26 cellular contexts compared by ENCODE assay signal in the genomic region with DNA sequence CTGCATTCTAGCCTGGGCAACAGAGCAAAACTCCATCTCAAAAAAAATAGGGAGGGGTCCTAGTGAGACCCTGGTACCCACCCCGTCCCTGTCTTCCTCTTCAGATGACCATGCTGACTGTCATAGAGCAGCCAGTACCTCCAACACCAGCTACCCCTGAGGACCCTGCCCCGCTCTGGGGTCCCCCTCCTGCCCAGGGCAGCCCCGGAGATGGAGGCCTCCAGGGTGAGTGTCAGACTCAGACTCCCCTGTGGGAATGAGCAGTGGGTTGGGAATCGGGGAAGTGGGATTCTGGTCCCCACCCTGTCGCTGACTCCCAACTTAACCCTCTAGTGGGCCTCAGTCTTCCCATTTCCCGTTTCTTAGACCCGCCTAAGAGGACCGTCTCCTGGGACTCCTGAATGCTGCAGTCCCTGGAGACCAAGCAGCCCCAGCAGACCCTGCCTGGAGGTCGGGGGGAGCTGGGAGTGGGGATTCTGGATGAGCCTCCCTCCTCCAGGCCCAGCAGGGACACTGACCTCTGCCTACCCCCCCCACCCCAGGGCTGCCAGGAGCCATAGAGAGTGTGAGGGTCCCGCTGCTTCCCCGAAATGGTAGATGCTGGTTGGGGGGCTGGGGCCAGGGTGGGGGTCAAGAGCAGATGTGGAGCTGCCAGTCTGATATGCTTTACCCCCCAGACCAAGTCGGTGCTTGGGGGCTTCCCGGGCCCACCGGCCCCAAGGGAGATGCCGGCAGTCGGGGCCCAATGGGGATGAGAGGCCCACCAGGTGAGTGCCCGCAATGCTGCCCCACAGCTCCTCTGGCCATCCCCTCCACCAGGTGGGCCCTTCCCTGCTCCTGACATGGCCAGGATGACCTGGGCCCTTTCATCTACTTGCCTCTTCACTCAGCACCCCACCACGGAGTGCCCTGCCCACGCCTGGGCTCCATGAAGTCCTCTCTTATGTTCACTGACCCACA. TPM values are rescaled to one million over a fixed set of nuclear protein-coding genes. Genes with fewer than 3 reads are reported as not detected.
DNase-seq lines count a peak whose midpoint lies in the region; ATAC-seq, FAIRE-seq and TF ChIP-seq lines count a peak whose summit lies in the region.
"Had no signal": no experiment of that assay in that cellular context is flagged by ENCODE, and none has a peak within 500 bp of the region (broad histone marks: within the 10 kb centered on the region; RNA-seq: fewer than 3 reads in every experiment).

No MANE protein-coding gene starts in this region.

- POLR2A ChIA-PET in K562 (lab: Yijun Ruan, JAX): interaction anchor here (0.7 to 1.5 kb wide), 3 partner anchors 12 to 21 kb away, joined by 4 to 6 read pairs (median 4); no protein-coding TSS in a partner anchor

- H3K36me3 Mint-ChIP-seq in activated naive CD4-positive, alpha-beta T cell treated with anti-CD3 and anti-CD28 coated beads, Interleukin-2, amount 50 U/mL, for 24 hours: no peaks in the 10 kb centered on the region
- no peaks in the 10 kb centered on the region for H3K36me3 Mint-ChIP-seq in activated naive CD4-positive, alpha-beta T cell treated with anti-CD3 and anti-CD28 coated beads, Interleukin-2, amount 50 U/mL, for 72 hours
- H3K36me3 Mint-ChIP-seq in activated CD8-positive, alpha-beta memory T cell treated with anti-CD3 and anti-CD28 coated beads, Interleukin-2, amount 10 ng/mL, durations not matched to agents 7 days and 5 days: no peaks in the 10 kb centered on the region
- H3K36me3 Mint-ChIP-seq: CD8-positive, alpha-beta T cell had no signal

- peak overlapping the region; percentile 19 for H3K18ac ChIP-seq in neuronal stem cell (ENCODE audit: low read length)

- no peak overlapping the region for H2BK5ac ChIP-seq in neuronal stem cell (ENCODE audit: low read length)

- H3K9me1 ChIP-seq in K562 (ENCODE audit: control insufficient read depth, insufficient read depth, low read length): no peaks in the 10 kb centered on the region

- H4K20me1 ChIP-seq in K562 (replicated peaks; ENCODE audit: control insufficient read depth, insufficient read depth, low read length): no peaks in the 10 kb centered on the region

- no peaks in the 10 kb centered on the region for H3K27me3 ChIP-seq in K562 (ENCODE audit: control insufficient read depth in 2 of 2, insufficient read depth in 2 of 2, low read length in 2 of 2)
- no peaks in the 10 kb centered on the region for H3K27me3 ChIP-seq in neuronal stem cell (ENCODE audit: control insufficient read depth in 3 of 3, insufficient read depth in 3 of 3, low read depth in 1 of 3, low read length in 3 of 3)
- no peaks in the 10 kb centered on the region for H3K27me3 ChIP-seq in upper lobe of left lung
- H3K27me3 ChIP-seq: BLaER1 treated with 17β-estradiol and CSF1 and Interleukin-3, amounts not matched to agents 10 nM and 100 nM had no signal

- no peak overlapping the region for H3K14ac ChIP-seq in neuronal stem cell (ENCODE audit: low read length)

- no peak overlapping the region; a peak in 1 of 4 replicates for H3K9ac ChIP-seq in K562 (ENCODE audit: insufficient read depth in 1 of 2, low read depth in 2 of 2, low read length in 2 of 2)
- H3K9ac ChIP-seq in neuronal stem cell (ENCODE audit: low read depth, low read length, poor library complexity): no peak overlapping the region
- H3K9ac ChIP-seq: BLaER1 treated with 17β-estradiol and CSF1 and Interleukin-3, amounts not matched to agents 10 nM and 100 nM had no signal

- ATAC-seq in activated naive CD4-positive, alpha-beta T cell treated with anti-CD3 and anti-CD28 coated beads, Interleukin-2, amount 50 U/mL, for 72 hours: no peak
- ATAC-seq in K562 (no peak), upper lobe of left lung (ENCODE audit: low FRiP score in 2 of 2) (peak; percentile 6 to 8), HG03457 (IDR thresholded peaks at IDR 0.05; ENCODE audit: unreplicated experiment) (no peak), GM18520 (IDR thresholded peaks at IDR 0.05; ENCODE audit: unreplicated experiment) (no peak)
- ATAC-seq in activated CD8-positive, alpha-beta memory T cell treated with anti-CD3 and anti-CD28 coated beads, Interleukin-2, amount 10 ng/mL, durations not matched to agents 7 days and 5 days: no peak
- ATAC-seq: CD8-positive, alpha-beta T cell had no signal

- no peak overlapping the region for H3K4me3 Mint-ChIP-seq in activated naive CD4-positive, alpha-beta T cell treated with anti-CD3 and anti-CD28 coated beads, Interleukin-2, amount 50 U/mL, for 24 hours
- no peak overlapping the region for H3K4me3 Mint-ChIP-seq in activated CD8-positive, alpha-beta memory T cell treated with anti-CD3 and anti-CD28 coated beads, Interleukin-2, amount 10 ng/mL, durations not matched to agents 7 days and 5 days
- H3K4me3 Mint-ChIP-seq: CD8-positive, alpha-beta T cell had no signal

- DNase-seq in activated naive CD4-positive, alpha-beta T cell treated with anti-CD3 and anti-CD28 coated beads, Interleukin-2, amount 50 U/mL, for 72 hours (ENCODE audit: low spot score in 2 of 2): no peak
- DNase-seq in K562 (ENCODE audit: extremely low read depth in 1 of 4, low spot score in 3 of 4) (no peak), neuronal stem cell (ENCODE audit: low spot score) (no peak), upper lobe of left lung (peak in 1 of 2 donors; percentile 56)
- no peak for DNase-seq in activated CD8-positive, alpha-beta memory T cell treated with anti-CD3 and anti-CD28 coated beads, Interleukin-2, amount 10 ng/mL, durations not matched to agents 7 days and 5 days
- DNase-seq: CD8-positive, alpha-beta T cell; DMS153; KG1; NCI-H1092; NCI-H1436 treated with DMSO at 0.1 percent for 48 hours; NCI-H2029 treated with DMSO at 0.1 percent for 48 hours; NCI-H2171; NCI-H345; NCI-H524; NCI-H774; NK-92 treated with Interleukin-12 subunit alpha and Interleukin-12 subunit beta, amount 100 ng/mL, for 24 hours; SHP77 treated with DMSO at 0.1 percent for 48 hours had no signal

- H3K9me3 Mint-ChIP-seq in activated naive CD4-positive, alpha-beta T cell treated with anti-CD3 and anti-CD28 coated beads, Interleukin-2, amount 50 U/mL, for 24 hours: no peaks in the 10 kb centered on the region
- peaks cover 4 to 6% of the 10 kb centered on the region in 2 donors for H3K9me3 Mint-ChIP-seq in activated naive CD4-positive, alpha-beta T cell treated with anti-CD3 and anti-CD28 coated beads, Interleukin-2, amount 50 U/mL, for 72 hours
- H3K9me3 Mint-ChIP-seq in activated CD8-positive, alpha-beta memory T cell treated with anti-CD3 and anti-CD28 coated beads, Interleukin-2, amount 10 ng/mL, durations not matched to agents 7 days and 5 days (ENCODE audit: low read depth): peaks cover 2% of the 10 kb centered on the region

- no peak overlapping the region for H2BK120ac ChIP-seq in neuronal stem cell (ENCODE audit: low read depth, low read length)

- peak overlapping the region; percentile 1 for H3K23ac ChIP-seq in neuronal stem cell (ENCODE audit: low read depth, low read length, poor library complexity)

- H2BK12ac ChIP-seq in neuronal stem cell (ENCODE audit: low read length): no peak overlapping the region

- H3K4me2 ChIP-seq in K562 (ENCODE audit: insufficient read depth, low read length) (no peak overlapping the region), neuronal stem cell (ENCODE audit: insufficient read depth, low read length, poor library complexity, severe bottlenecking) (no peak overlapping the region)
- H3K4me2 ChIP-seq: BLaER1 treated with 17β-estradiol and CSF1 and Interleukin-3, amounts not matched to agents 10 nM and 100 nM had no signal

- no peaks in the 10 kb centered on the region for H3K36me3 ChIP-seq in K562 (ENCODE audit: control insufficient read depth, insufficient read depth, low read length)
- peaks cover 0 to 3% of the 10 kb centered on the region in 2 donors for H3K36me3 ChIP-seq in neuronal stem cell (replicated peaks in 1 of 2; ENCODE audit: control insufficient read depth in 2 of 2, insufficient read depth in 2 of 2, low read length in 2 of 2)
- H3K36me3 ChIP-seq in upper lobe of left lung: no peaks in the 10 kb centered on the region
- H3K36me3 ChIP-seq: BLaER1 treated with 17β-estradiol and CSF1 and Interleukin-3, amounts not matched to agents 10 nM and 100 nM; HAP-1 had no signal

- H3K9me3 ChIP-seq in K562 (replicated peaks; ENCODE audit: control insufficient read depth, insufficient read depth, low read depth, low read length) (no peaks in the 10 kb centered on the region), neuronal stem cell (replicated peaks in 1 of 2; ENCODE audit: control insufficient read depth in 2 of 2, insufficient read depth in 1 of 2, low read depth in 1 of 2, low read length in 2 of 2) (peaks cover 0 to 8% of the 10 kb centered on the region in 2 donors), upper lobe of left lung (no peaks in the 10 kb centered on the region)
- H3K9me3 ChIP-seq: HAP-1 had no signal

- no peak overlapping the region for H4K8ac ChIP-seq in neuronal stem cell (ENCODE audit: low read depth, low read length)

- TF ChIP-seq CTCF in K562 (IDR thresholded peaks at IDR 0.05 in 2 of 3, conservative IDR thresholded peaks at IDR 0.05 in 1 of 3; ENCODE audit: insufficient read depth in 2 of 3, low read depth in 1 of 3, low read length in 3 of 3) (no peak), upper lobe of left lung (IDR thresholded peaks at IDR 0.05) (no peak)

- in situ Hi-C loops in K562 (cut with MboI): no loop called here

- no peak for TF ChIP-seq POLR2A in K562 (conservative IDR thresholded peaks at IDR 0.05)
- no peak for TF ChIP-seq POLR2A in upper lobe of left lung (IDR thresholded peaks at IDR 0.05)

- no TSS peak for BruUV-seq in K562 (replicated peaks; lab: Mats Ljungman, UMichigan)

- no peaks in the 10 kb centered on the region for H3K79me2 ChIP-seq in K562 (ENCODE audit: control insufficient read depth, insufficient read depth, low read length)

- H3K27ac ChIP-seq in K562 (ENCODE audit: extremely low read depth, low read depth, low read length) (no peak overlapping the region), neuronal stem cell (replicated peaks; ENCODE audit: low read length) (no peak overlapping the region), upper lobe of left lung (peak overlapping the region in 2 of 4 donors; percentile 64 to 86)
- H3K27ac ChIP-seq: BLaER1 treated with 17β-estradiol and CSF1 and Interleukin-3, amounts not matched to agents 10 nM and 100 nM; RWPE1; SK-N-MC had no signal

- peak overlapping the region; percentile 24 for H2AK5ac ChIP-seq in neuronal stem cell (ENCODE audit: low read depth, low read length)

- H3K4me1 ChIP-seq in K562 (replicated peaks in 1 of 2; ENCODE audit: control insufficient read depth in 2 of 2, insufficient read depth in 2 of 2, low read length in 2 of 2): no peaks in the 10 kb centered on the region; a peak in 2 of 5 replicates
- H3K4me1 ChIP-seq in neuronal stem cell (ENCODE audit: control insufficient read depth in 2 of 2, insufficient read depth in 1 of 2, low read depth in 1 of 2, low read length in 2 of 2): peaks cover 0 to under 1% of the 10 kb centered on the region in 2 donors
- H3K4me1 ChIP-seq in upper lobe of left lung: peaks cover 5 to 19% (median 15%) of the 10 kb centered on the region in 4 donors
- H3K4me1 ChIP-seq: BLaER1 treated with 17β-estradiol and CSF1 and Interleukin-3, amounts not matched to agents 10 nM and 100 nM; HAP-1 had no signal

- peak overlapping the region; percentile 43 for H3K27ac Mint-ChIP-seq in activated naive CD4-positive, alpha-beta T cell treated with anti-CD3 and anti-CD28 coated beads, Interleukin-2, amount 50 U/mL, for 24 hours
- H3K27ac Mint-ChIP-seq in activated naive CD4-positive, alpha-beta T cell treated with anti-CD3 and anti-CD28 coated beads, Interleukin-2, amount 50 U/mL, for 72 hours: peak overlapping the region in 1 of 2 donors; percentile 36
- H3K27ac Mint-ChIP-seq in activated CD8-positive, alpha-beta memory T cell treated with anti-CD3 and anti-CD28 coated beads, Interleukin-2, amount 10 ng/mL, durations not matched to agents 7 days and 5 days: no peak overlapping the region
- H3K27ac Mint-ChIP-seq: CD8-positive, alpha-beta T cell had no signal

- H2BK15ac ChIP-seq in neuronal stem cell (ENCODE audit: low read length): no peak overlapping the region

- 55% methylated on average over 12 of the region's 19 CpGs for WGBS in K562 (ENCODE audit: insufficient coverage, low coverage, missing lambda C conversion rate)
- WGBS in neuronal stem cell (ENCODE audit: extremely low coverage in 2 of 2, insufficient read length in 2 of 2, insufficient replicate concordance in 1 of 2), 2 donors: no CpG with 5 or more reads among the region's 19 CpGs
- 85 to 95% methylated on average over 10 to 17 of the region's 19 CpGs for WGBS in upper lobe of left lung, 2 donors

- TF ChIP-seq EP300 in K562 (IDR thresholded peaks at IDR 0.05; ENCODE audit: low read length) (no peak), upper lobe of left lung (IDR thresholded peaks at IDR 0.05) (no peak)

- H3K79me1 ChIP-seq in neuronal stem cell (ENCODE audit: low read depth, low read length): no peaks in the 10 kb centered on the region

- H3K4ac ChIP-seq in neuronal stem cell (ENCODE audit: low read length): no peak overlapping the region

- TF ChIP-seq RAD21 in K562 (CRISPR knock-in tag; conservative IDR thresholded peaks at IDR 0.05 in 1 of 2, IDR thresholded peaks at IDR 0.05 in 1 of 2): no peak

- no peak for FAIRE-seq in K562 (lab: Jason Lieb, UNC)
- FAIRE-seq: G401.6 had no signal

- H2AFZ ChIP-seq in K562 (ENCODE audit: low read depth, low read length) (no peak overlapping the region), neuronal stem cell (ENCODE audit: low read length) (no peak overlapping the region)

- H4K91ac ChIP-seq in neuronal stem cell (ENCODE audit: low read depth, low read length, poor library complexity): no peak overlapping the region

- CTCF ChIA-PET in K562 (lab: Yijun Ruan, JAX; ENCODE audit: low intra/inter-chr PET ratio): no interaction called here
- CTCF ChIA-PET in activated CD8-positive, alpha-beta memory T cell treated with anti-CD3 and anti-CD28 coated beads, Interleukin-2, amount 10 ng/mL, durations not matched to agents 7 days and 5 days (lab: Charles Lee): no interaction called here

- no peak overlapping the region for H3K4me3 ChIP-seq in K562
- no peak overlapping the region for H3K4me3 ChIP-seq in neuronal stem cell (ENCODE audit: low read length in 2 of 2)
- H3K4me3 ChIP-seq in upper lobe of left lung: no peak overlapping the region
- H3K4me3 ChIP-seq: BLaER1 treated with 17β-estradiol and CSF1 and Interleukin-3, amounts not matched to agents 10 nM and 100 nM; HAP-1; SK-N-MC had no signal

- intact Hi-C loops in K562 (cut with micrococcal nuclease): no loop called here

- H3K27me3 Mint-ChIP-seq in activated naive CD4-positive, alpha-beta T cell treated with anti-CD3 and anti-CD28 coated beads, Interleukin-2, amount 50 U/mL, for 24 hours: no peaks in the 10 kb centered on the region
- peaks cover 2% of the 10 kb centered on the region for H3K27me3 Mint-ChIP-seq in activated CD8-positive, alpha-beta memory T cell treated with anti-CD3 and anti-CD28 coated beads, Interleukin-2, amount 10 ng/mL, durations not matched to agents 7 days and 5 days

- no peaks in the 10 kb centered on the region for H3K4me1 Mint-ChIP-seq in activated naive CD4-positive, alpha-beta T cell treated with anti-CD3 and anti-CD28 coated beads, Interleukin-2, amount 50 U/mL, for 24 hours
- H3K4me1 Mint-ChIP-seq in activated CD8-positive, alpha-beta memory T cell treated with anti-CD3 and anti-CD28 coated beads, Interleukin-2, amount 10 ng/mL, durations not matched to agents 7 days and 5 days: no peaks in the 10 kb centered on the region

RNA-seq across cellular contexts. Expression of a gene that starts 25.5 kb away (rescaled TPM):
- total RNA-seq in activated naive CD4-positive, alpha-beta T cell treated with anti-CD3 and anti-CD28 coated beads, Interleukin-2, amount 50 U/mL, for 72 hours: under 1 TPM in 1 of 2 donors, not detected in 1; 0.41 TPM
- 9.5 and 19.2 TPM in 2 replicates for total RNA-seq in K562 (2011; cell fraction: chromatin; rRNA removed; ENCODE audit: low replicate concordance)
- 12.4 and 12.8 TPM in 2 replicates for total RNA-seq in K562 (2011; cell fraction: nucleolus; rRNA removed)
- total RNA-seq in K562 (2011; cell fraction: nucleoplasm; rRNA removed): 11.4 and 13.8 TPM in 2 replicates
- total RNA-seq in K562 (2014; rRNA removed) (5.5 and 6.9 TPM in 2 replicates), K562 (2014; rRNA removed; fragmentation: Illumina TruSeq; extraction: Trizol) (0.80 and 0.91 TPM in 2 replicates), K562 (2015; rRNA removed; fragmentation: Illumina TruSeq; extraction: Trizol) (3.0 TPM in 2 replicates), K562 (2021) (5.7 and 7.2 TPM in 2 replicates), upper lobe of left lung (10 to 100 TPM in 2 of 6 donors, 1 to 10 TPM in 4; 2.1 to 31.6 (median 8.4) TPM)
- polyA plus RNA-seq in K562 (2011; rRNA removed) (2.7 and 3.0 TPM in 2 replicates), K562 (2014; fragmentation: Illumina TruSeq; extraction: Trizol) (1.6 and 2.6 TPM in 2 replicates), K562 (2014; fragmentation: Nextera tagmentation; extraction: Ambion mirVana) (under 1 TPM; 0.15 to 0.17 TPM), K562 (2014; rRNA removed) (4.9 and 6.9 TPM in 2 replicates)
- polyA plus RNA-seq in K562 (2011; cell fraction: cytosol; rRNA removed): 2.8 and 9.9 TPM in 2 replicates
- polyA plus RNA-seq in K562 (2011; cell fraction: nucleus; rRNA removed): 4.6 and 10.5 TPM in 2 replicates
- polyA plus RNA-seq in K562 (2012): 5.3 and 46.5 TPM in 2 replicates
- polyA minus RNA-seq in K562 (2011; rRNA and poly(A)+ RNA removed): 1.1 and 2.6 TPM in 2 replicates
- 1.0 and 2.4 TPM in 2 replicates for polyA minus RNA-seq in K562 (2011; cell fraction: cytosol; rRNA and poly(A)+ RNA removed)
- polyA minus RNA-seq in K562 (2011; cell fraction: nucleus; rRNA and poly(A)+ RNA removed): 4.3 and 5.3 TPM in 2 replicates
- 10.7 TPM for polyA plus RNA-seq in neuronal stem cell (2013, experiment 1 of 2)
- 10.3 TPM for polyA plus RNA-seq in neuronal stem cell (2013, experiment 2 of 2)
- under 1 TPM in 1 of 2 experiments, not detected in 1; 0.61 TPM for total RNA-seq in activated CD8-positive, alpha-beta memory T cell treated with anti-CD3 and anti-CD28 coated beads, Interleukin-2, amount 10 ng/mL, durations not matched to agents 7 days and 5 days
- total RNA-seq: CD8-positive, alpha-beta T cell; HT1080 had no signal

RNA-seq across cellular contexts. Expression of a gene that starts 36.6 kb away (rescaled TPM):
- total RNA-seq in activated naive CD4-positive, alpha-beta T cell treated with anti-CD3 and anti-CD28 coated beads, Interleukin-2, amount 50 U/mL, for 72 hours: 10 to 100 TPM; 19.6 to 29.5 TPM
- total RNA-seq in K562 (2011; cell fraction: chromatin; rRNA removed; ENCODE audit: low replicate concordance): 10.9 and 42.9 TPM in 2 replicates
- total RNA-seq in K562 (2011; cell fraction: nucleolus; rRNA removed): 47.1 and 51.4 TPM in 2 replicates
- total RNA-seq in K562 (2011; cell fraction: nucleoplasm; rRNA removed): 27.9 and 28.5 TPM in 2 replicates
- total RNA-seq in K562 (2014; rRNA removed) (30.9 and 37.1 TPM in 2 replicates), K562 (2014; rRNA removed; fragmentation: Illumina TruSeq; extraction: Trizol) (7.3 and 8.5 TPM in 2 replicates), K562 (2015; rRNA removed; fragmentation: Illumina TruSeq; extraction: Trizol) (18.0 and 20.8 TPM in 2 replicates), K562 (2021) (29.9 and 30.3 TPM in 2 replicates), upper lobe of left lung (10 to 100 TPM; 17.3 to 47.1 (median 27.9) TPM)
- polyA plus RNA-seq in K562 (2011; rRNA removed) (14.0 and 17.4 TPM in 2 replicates), K562 (2014; fragmentation: Illumina TruSeq; extraction: Trizol) (10.2 and 20.1 TPM in 2 replicates), K562 (2014; fragmentation: Nextera tagmentation; extraction: Ambion mirVana) (1 to 10 TPM in 1 of 2 experiments, under 1 TPM in 1; 0.32 to 1.2 TPM), K562 (2014; rRNA removed) (35.6 and 39.3 TPM in 2 replicates)
- polyA plus RNA-seq in K562 (2011; cell fraction: cytosol; rRNA removed): 21.8 and 63.3 TPM in 2 replicates
- polyA plus RNA-seq in K562 (2011; cell fraction: nucleus; rRNA removed): 18.2 and 35.0 TPM in 2 replicates
- polyA plus RNA-seq in K562 (2012): 22.9 and 35.2 TPM in 2 replicates
- 2.8 and 5.3 TPM in 2 replicates for polyA minus RNA-seq in K562 (2011; rRNA and poly(A)+ RNA removed)
- 9.1 and 13.8 TPM in 2 replicates for polyA minus RNA-seq in K562 (2011; cell fraction: cytosol; rRNA and poly(A)+ RNA removed)
- polyA minus RNA-seq in K562 (2011; cell fraction: nucleus; rRNA and poly(A)+ RNA removed): 10.9 and 11.4 TPM in 2 replicates
- polyA plus RNA-seq in neuronal stem cell (2013, experiment 1 of 2): 25.1 TPM
- 24.1 TPM for polyA plus RNA-seq in neuronal stem cell (2013, experiment 2 of 2)
- 10 to 100 TPM; 40.5 to 44.7 TPM for total RNA-seq in activated CD8-positive, alpha-beta memory T cell treated with anti-CD3 and anti-CD28 coated beads, Interleukin-2, amount 10 ng/mL, durations not matched to agents 7 days and 5 days

RNA-seq across cellular contexts. Expression of a gene that starts 36.9 kb away (rescaled TPM):
- total RNA-seq in activated naive CD4-positive, alpha-beta T cell treated with anti-CD3 and anti-CD28 coated beads, Interleukin-2, amount 50 U/mL, for 72 hours: 100 to 1,000 TPM; 257 to 320 TPM
- 290 and 407 TPM in 2 replicates for total RNA-seq in K562 (2011; cell fraction: chromatin; rRNA removed; ENCODE audit: low replicate concordance)
- 162 and 182 TPM in 2 replicates for total RNA-seq in K562 (2011; cell fraction: nucleolus; rRNA removed)
- 269 and 319 TPM in 2 replicates for total RNA-seq in K562 (2011; cell fraction: nucleoplasm; rRNA removed)
- total RNA-seq in K562 (2014; rRNA removed): 283 and 302 TPM in 2 replicates
- 131 and 132 TPM in 2 replicates for total RNA-seq in K562 (2014; rRNA removed; fragmentation: Illumina TruSeq; extraction: Trizol)
- 172 and 181 TPM in 2 replicates for total RNA-seq in K562 (2015; rRNA removed; fragmentation: Illumina TruSeq; extraction: Trizol)
- total RNA-seq in K562 (2021): 233 and 254 TPM in 2 replicates
- polyA plus RNA-seq in K562 (2011; rRNA removed): 239 and 279 TPM in 2 replicates
- polyA plus RNA-seq in K562 (2011; cell fraction: cytosol; rRNA removed): 452 and 650 TPM in 2 replicates
- polyA plus RNA-seq in K562 (2011; cell fraction: nucleus; rRNA removed): 519 and 665 TPM in 2 replicates
- polyA plus RNA-seq in K562 (2012): 205 and 340 TPM in 2 replicates
- polyA plus RNA-seq in K562 (2014; fragmentation: Illumina TruSeq; extraction: Trizol): 375 and 450 TPM in 2 replicates
- 100 to 1,000 TPM in 1 of 2 experiments, 10 to 100 TPM in 1; 83.3 to 101 TPM for polyA plus RNA-seq in K562 (2014; fragmentation: Nextera tagmentation; extraction: Ambion mirVana)
- polyA plus RNA-seq in K562 (2014; rRNA removed): 245 and 263 TPM in 2 replicates
- 228 and 290 TPM in 2 replicates for polyA minus RNA-seq in K562 (2011; rRNA and poly(A)+ RNA removed)
- 181 and 192 TPM in 2 replicates for polyA minus RNA-seq in K562 (2011; cell fraction: cytosol; rRNA and poly(A)+ RNA removed)
- polyA minus RNA-seq in K562 (2011; cell fraction: nucleus; rRNA and poly(A)+ RNA removed): 106 and 173 TPM in 2 replicates
- polyA plus RNA-seq in neuronal stem cell (2013, experiment 1 of 2): 271 TPM
- polyA plus RNA-seq in neuronal stem cell (2013, experiment 2 of 2): 267 TPM
- 100 to 1,000 TPM; 156 to 293 (median 183) TPM for total RNA-seq in upper lobe of left lung
- total RNA-seq in activated CD8-positive, alpha-beta memory T cell treated with anti-CD3 and anti-CD28 coated beads, Interleukin-2, amount 10 ng/mL, durations not matched to agents 7 days and 5 days: 100 to 1,000 TPM; 336 to 408 TPM

Comparison
In these comparisons a context has a peak if more than half of its experiments do, and no peak if none do; other contexts are left out.
1. ATAC-seq: peak in upper lobe of left lung (2 of 2); none in activated naive CD4-positive, alpha-beta T cell treated with anti-CD3 and anti-CD28 coated beads, Interleukin-2, amount 50 U/mL, for 72 hours (0 of 2), K562 (single experiment), activated CD8-positive, alpha-beta memory T cell treated with anti-CD3 and anti-CD28 coated beads, Interleukin-2, amount 10 ng/mL, durations not matched to agents 7 days and 5 days (single experiment), HG03457 (single experiment) and GM18520 (single experiment).